In genomic region chr1:227560393-227560792, GRCh38 we compare ENCODE assay signal across 19 cellular contexts.
"Had no signal": no experiment of that assay in that cellular context is flagged by ENCODE, and none has a peak within 500 bp of the region (broad histone marks: within the 10 kb centered on the region; RNA-seq: fewer than 3 reads in every experiment).

No MANE protein-coding gene starts in this region.

- H3K36me3 ChIP-seq: ascending aorta, cardiac muscle cell, colonic mucosa, gastroesophageal sphincter, vagina had no signal

- H3K27ac ChIP-seq: ascending aorta, cardiac muscle cell, colonic mucosa, gastroesophageal sphincter, vagina had no signal

- H3K27me3 ChIP-seq: ascending aorta, cardiac muscle cell, vagina had no signal

- H3K27ac Mint-ChIP-seq: activated CD8-positive, alpha-beta memory T cell treated with anti-CD3 and anti-CD28 coated beads, Interleukin-2, amount 10 ng/mL, durations not matched to agents 7 days and 5 days; progenitor cell of endocrine pancreas; stimulated activated memory B cell treated with anti-CD40 and anti-IgM and Interleukin-4, amounts not matched to agents 10 μg/mL and 1 μg/mL and 100 μg/mL, for 72 hours; T-helper 2 cell treated with Interferon-gamma antibody and Interleukin-4, amounts not matched to agents 5 μg/mL and 100 μg/mL, for 36 hours had no signal

- H3K4me3 Mint-ChIP-seq: activated CD8-positive, alpha-beta memory T cell treated with anti-CD3 and anti-CD28 coated beads, Interleukin-2, amount 10 ng/mL, durations not matched to agents 7 days and 5 days had no signal

- H3K4me1 ChIP-seq: colonic mucosa had no signal

- DNase-seq: activated CD4-positive, alpha-beta T cell treated with anti-CD3 and anti-CD28 coated beads, Interleukin-2, amount 50 U/mL, for 48 hours; activated CD4-positive, CD25-positive, alpha-beta regulatory T cell treated with anti-CD3 and anti-CD28 coated beads, Interleukin-2, amount 50 U/mL, for 72 hours; activated CD8-positive, alpha-beta memory T cell treated with anti-CD3 and anti-CD28 coated beads, Interleukin-2, amount 10 ng/mL, durations not matched to agents 7 days and 5 days; activated gamma-delta T cell treated with Interleukin-2 at 50 U/mL for 16 hours; activated T-cell treated with anti-CD3 and anti-CD28 coated beads, Interleukin-2, amount 50 U/mL, for 48 hours; colonic mucosa; effector CD4-positive, alpha-beta T cell; midbrain; naive thymus-derived CD8-positive, alpha-beta T cell; occipital lobe; SW 1271 had no signal

- H3K4me3 ChIP-seq: cardiac muscle cell, colonic mucosa, smooth muscle cell had no signal

- ATAC-seq: activated CD8-positive, alpha-beta memory T cell treated with anti-CD3 and anti-CD28 coated beads, Interleukin-2, amount 10 ng/mL, durations not matched to agents 7 days and 5 days; gastroesophageal sphincter; naive thymus-derived CD8-positive, alpha-beta T cell; stimulated activated memory B cell treated with anti-CD40 and anti-IgM and Interleukin-4, amounts not matched to agents 10 μg/mL and 1 μg/mL and 100 μg/mL, for 72 hours had no signal

- H3K4me2 ChIP-seq: smooth muscle cell had no signal

- H3K9me3 ChIP-seq: ascending aorta, colonic mucosa, gastroesophageal sphincter, vagina had no signal
